Comparison of ENCODE assay signal across 1 cellular context in the genomic region with DNA sequence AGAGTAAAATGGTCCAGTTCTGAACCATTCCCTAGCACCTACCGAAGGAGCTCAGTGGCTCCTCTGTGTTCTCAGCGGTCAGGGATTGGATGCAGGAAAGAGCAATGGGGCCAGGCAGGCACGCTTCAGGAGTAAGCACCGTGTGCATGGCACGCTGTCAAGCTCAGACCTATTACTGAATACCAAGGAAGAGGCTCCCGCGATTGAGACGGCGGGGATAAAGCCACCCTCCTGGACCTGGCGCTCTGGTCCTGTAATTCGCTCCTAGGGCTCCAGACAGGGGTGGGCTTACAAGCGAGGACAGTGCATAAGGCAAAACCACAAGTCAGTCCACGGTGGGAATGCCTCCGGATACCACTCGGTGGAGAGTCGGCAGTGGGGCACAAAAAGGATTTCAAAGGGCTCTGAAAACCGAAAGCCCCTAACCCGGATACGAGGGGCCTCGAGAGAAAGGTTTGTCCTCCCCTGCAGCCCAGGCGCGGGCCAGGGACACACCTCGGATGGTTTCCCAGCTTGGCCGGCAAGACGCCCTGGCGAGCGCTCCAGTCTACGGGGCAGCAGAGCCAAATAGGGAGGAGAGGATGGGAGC.
A peak's percentile ranks its signal among the peaks of the same experiment; 100 is the strongest.
TF ChIP-seq lines count a peak whose summit lies in the region.

No MANE protein-coding gene starts in this region.

TF ChIP-seq in H1, 55 proteins besides CTCF, POLR2A, EP300 and RAD21:
- peak; percentile 41 for TF ChIP-seq KDM4A (IDR thresholded peaks at IDR 0.05; ENCODE audit: low read depth, low read length, severe bottlenecking)
- TF ChIP-seq, protein P1, sequence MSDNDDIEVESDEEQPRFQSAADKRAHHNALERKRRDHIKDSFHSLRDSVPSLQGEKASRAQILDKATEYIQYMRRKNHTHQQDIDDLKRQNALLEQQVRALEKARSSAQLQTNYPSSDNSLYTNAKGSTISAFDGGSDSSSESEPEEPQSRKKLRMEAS (IDR thresholded peaks at IDR 0.05) = peak; percentile 90
- no peak for TF ChIP-seq CEBPB (IDR thresholded peaks at IDR 0.05; ENCODE audit: low read depth, low read length)
- TF ChIP-seq, protein P2, sequence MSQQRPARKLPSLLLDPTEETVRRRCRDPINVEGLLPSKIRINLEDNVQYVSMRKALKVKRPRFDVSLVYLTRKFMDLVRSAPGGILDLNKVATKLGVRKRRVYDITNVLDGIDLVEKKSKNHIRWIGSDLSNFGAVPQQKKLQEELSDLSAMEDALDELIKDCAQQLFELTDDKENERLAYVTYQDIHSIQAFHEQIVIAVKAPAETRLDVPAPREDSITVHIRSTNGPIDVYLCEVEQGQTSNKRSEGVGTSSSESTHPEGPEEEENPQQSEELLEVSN (IDR thresholded peaks at IDR 0.05) = peak; percentile 71; the same call in 1 of the 2 replicates
- TF ChIP-seq MAFK (IDR thresholded peaks at IDR 0.05; ENCODE audit: low read depth, low read length) = no peak
